ENCODE assay signal across 7 cellular contexts in the genomic region with DNA sequence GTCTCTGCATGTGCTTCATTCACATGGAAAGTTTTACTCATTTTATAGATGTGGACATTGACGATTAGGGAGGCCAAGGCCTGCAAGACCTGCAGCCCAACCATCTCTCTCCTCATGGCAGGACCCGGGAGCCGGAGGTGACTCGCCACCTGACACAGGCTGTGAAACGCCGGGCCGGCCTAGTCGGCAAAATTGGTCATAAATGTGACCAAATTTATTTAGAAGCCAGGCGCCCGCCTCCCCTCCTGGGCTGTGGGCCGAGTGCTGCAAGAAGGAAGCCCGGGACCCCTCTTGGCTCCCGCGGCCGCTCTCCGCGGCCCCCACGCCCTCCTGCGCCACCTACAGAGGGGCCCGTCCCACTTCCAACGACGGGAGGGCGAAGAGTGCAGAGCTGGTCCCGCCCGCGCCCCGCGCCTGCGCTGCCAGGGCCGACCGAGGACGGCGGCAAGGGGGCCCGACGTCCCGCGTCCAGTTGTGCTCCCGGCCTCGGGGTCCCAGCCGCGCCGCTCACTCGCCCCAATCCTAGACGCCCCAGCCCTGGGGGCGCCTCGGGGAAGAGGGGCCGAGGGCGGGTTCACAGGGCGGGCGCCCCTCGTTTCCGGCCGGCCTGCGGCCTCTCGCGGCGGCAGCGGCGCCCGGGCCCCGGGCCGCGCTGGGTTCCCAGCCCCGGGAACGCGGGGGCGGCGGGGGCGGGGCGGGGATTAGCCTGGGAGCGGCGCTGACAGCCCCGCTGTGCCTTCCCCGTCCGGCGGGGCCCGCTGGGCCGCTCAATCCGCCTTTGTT. TPM values are rescaled to one million over a fixed set of nuclear protein-coding genes. Genes with fewer than 3 reads are reported as not detected.
DNase-seq lines count a peak whose midpoint lies in the region; ATAC-seq and TF ChIP-seq lines count a peak whose summit lies in the region.

No MANE protein-coding gene starts in this region.

- H3K27me3 ChIP-seq in WERI-Rb-1 (ENCODE audit: insufficient read depth, low read depth, severe bottlenecking) (no peaks in the 10 kb centered on the region), fibroblast of lung (ENCODE audit: control insufficient read depth, insufficient read depth, low read length) (no peaks in the 10 kb centered on the region), neuron (ENCODE audit: insufficient read depth, low read length) (no peaks in the 10 kb centered on the region)

- H3K27ac ChIP-seq in WERI-Rb-1 (peak overlapping the region; percentile 89), fibroblast of lung (ENCODE audit: insufficient read depth, low read length) (no peak overlapping the region)

- peaks cover 4 to 12% (median 12%) of the 10 kb centered on the region in 3 donors for H3K4me1 Mint-ChIP-seq in IgD-negative memory B cell

- TF ChIP-seq CTCF in WERI-Rb-1 (IDR thresholded peaks at IDR 0.05; ENCODE audit: low read depth, low read length) (0 out of 2 replicates have a peak, but pooled peaks have one; percentile 14), fibroblast of lung (conservative IDR thresholded peaks at IDR 0.05 in 1 of 2, IDR thresholded peaks at IDR 0.05 in 1 of 2; ENCODE audit: low read depth in 1 of 2, low read length in 2 of 2) (no peak)

- H3K36me3 ChIP-seq in ES-I3 (ENCODE audit: insufficient read depth, low read length) = no peaks in the 10 kb centered on the region; the same call in 1 of the 2 replicates
- peaks cover 6% of the 10 kb centered on the region; the same call in 1 of the 2 replicates for H3K36me3 ChIP-seq in WERI-Rb-1
- H3K36me3 ChIP-seq in fibroblast of lung (ENCODE audit: control insufficient read depth, insufficient read depth, low read length) = no peaks in the 10 kb centered on the region
- H3K36me3 ChIP-seq in neuron (ENCODE audit: insufficient read depth, low read length) = peaks cover 25% of the 10 kb centered on the region

- H3K4me3 ChIP-seq in WERI-Rb-1 (ENCODE audit: low read depth, low read length) (peak overlapping the region; percentile 58), fibroblast of lung (replicated peaks in 1 of 4; ENCODE audit: control extremely low read depth in 1 of 4, insufficient read depth in 1 of 4, low read depth in 3 of 4, low read length in 4 of 4) (peak overlapping the region in 2 of 4 experiments; percentile 10 to 49), neuron (ENCODE audit: low read length) (peak overlapping the region; percentile 32)

- H3K9me3 Mint-ChIP-seq in IgD-negative memory B cell = no peaks in the 10 kb centered on the region

- DNase-seq in WERI-Rb-1 (peak; percentile 85), fibroblast of lung (ENCODE audit: low read depth in 2 of 2) (peak; percentile 17 to 48), NCI-H2081 (lab: John Stamatoyannopoulos, UW) (no peak)

- no peak for ATAC-seq in HG03139 (IDR thresholded peaks at IDR 0.05; ENCODE audit: unreplicated experiment)

- peak overlapping the region; percentile 15 for H3K4me2 ChIP-seq in fibroblast of lung (ENCODE audit: extremely low read depth, insufficient read depth, low read length)

- H3K27me3 Mint-ChIP-seq in IgD-negative memory B cell = peaks cover 3% of the 10 kb centered on the region

- H3K36me3 Mint-ChIP-seq in IgD-negative memory B cell = no peaks in the 10 kb centered on the region

- H2AFZ ChIP-seq in fibroblast of lung (ENCODE audit: low read length) = peak overlapping the region; percentile 39
- H2AFZ ChIP-seq in neuron (ENCODE audit: low read depth, low read length) = no peak overlapping the region

- H3K79me2 ChIP-seq in fibroblast of lung (ENCODE audit: control insufficient read depth, insufficient read depth, low read length) = no peaks in the 10 kb centered on the region

- H4K20me1 ChIP-seq in fibroblast of lung (ENCODE audit: control insufficient read depth, extremely low read depth, insufficient read depth, low read length) = no peaks in the 10 kb centered on the region

- H3K4me1 ChIP-seq in ES-I3 (ENCODE audit: insufficient read depth, low read length) = peaks cover 47% of the 10 kb centered on the region
- H3K4me1 ChIP-seq in fibroblast of lung (ENCODE audit: control insufficient read depth, extremely low read depth, insufficient read depth, low read length) = no peaks in the 10 kb centered on the region
- peaks cover 4% of the 10 kb centered on the region for H3K4me1 ChIP-seq in neuron (ENCODE audit: insufficient read depth, low read length)

- H3K4me3 Mint-ChIP-seq in IgD-negative memory B cell = peak overlapping the region; percentile 71 to 92 (median 82)

- H3K9me3 ChIP-seq in ES-I3 (ENCODE audit: control insufficient read depth, insufficient read depth, low read length) = no peaks in the 10 kb centered on the region
- no peaks in the 10 kb centered on the region for H3K9me3 ChIP-seq in WERI-Rb-1 (ENCODE audit: severe bottlenecking)
- H3K9me3 ChIP-seq in fibroblast of lung (ENCODE audit: control insufficient read depth, insufficient read depth, low read depth, low read length) = no peaks in the 10 kb centered on the region
- H3K9me3 ChIP-seq in neuron (ENCODE audit: low read length) = no peaks in the 10 kb centered on the region

- H3K9ac ChIP-seq in ES-I3 (ENCODE audit: low read depth, low read length) = peak overlapping the region; percentile 59
- peak overlapping the region; percentile 66 for H3K9ac ChIP-seq in fibroblast of lung (ENCODE audit: insufficient read depth, low read length)

- no peak overlapping the region for H3K27ac Mint-ChIP-seq in IgD-negative memory B cell

RNA-seq across cellular contexts. Expression of gene WNT3, which starts 47.5 kb away (rescaled TPM):
- polyA plus RNA-seq in IgD-negative memory B cell (0.14 TPM), fibroblast of lung (0.94 and 1.5 TPM in 2 replicates)
- total RNA-seq in fibroblast of lung = 0.77 and 1.3 TPM in 2 replicates
- 0.51 and 0.83 TPM in 2 replicates for polyA plus RNA-seq in fibroblast of lung (2012)
- 0.59 TPM in 1 of 2 replicates, not detected in the other for polyA minus RNA-seq in fibroblast of lung (ENCODE audit: low replicate concordance)

Comparison
In these comparisons a context has a peak if more than half of its experiments do, and no peak if none do; other contexts are left out.
1. DNase-seq: peak in WERI-Rb-1 (single experiment) and fibroblast of lung (2 of 2); none in NCI-H2081 (0 of 2).